8 cellular contexts compared by ENCODE assay signal in the genomic region with DNA sequence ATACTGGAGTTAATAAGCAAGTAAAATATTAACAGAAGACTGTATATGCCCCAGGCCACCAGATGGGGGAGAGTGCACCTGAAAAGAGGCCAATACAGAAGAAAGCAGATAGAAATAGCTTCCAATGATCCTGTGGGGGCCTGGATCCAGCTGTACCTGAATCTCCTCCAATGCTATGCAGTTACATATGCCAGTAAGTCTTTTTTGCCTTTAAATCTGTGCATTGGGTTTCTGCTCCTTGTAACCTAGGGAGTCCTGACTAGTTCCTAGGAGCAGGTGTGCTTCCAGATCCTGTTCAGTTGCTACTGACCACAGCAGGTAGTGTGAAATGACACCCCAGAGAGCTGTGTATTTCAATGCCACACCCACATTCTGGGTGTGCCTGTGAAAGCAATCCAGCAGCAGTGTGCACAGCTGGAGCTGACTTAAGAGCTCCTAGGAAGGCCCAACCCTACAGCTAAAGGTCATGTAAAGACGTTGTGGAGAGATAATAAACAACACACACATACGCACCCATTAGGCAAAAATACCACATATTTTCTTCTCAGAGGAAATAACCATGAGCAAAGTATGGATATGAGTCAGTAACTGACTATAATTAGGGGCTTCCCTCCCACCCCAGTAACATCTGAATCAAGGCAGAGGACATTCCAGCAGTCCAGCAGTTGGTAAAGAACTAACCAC.
A peak's percentile ranks its signal among the peaks of the same experiment; 100 is the strongest.
DNase-seq lines count a peak whose midpoint lies in the region; ATAC-seq and TF ChIP-seq lines count a peak whose summit lies in the region.
"Had no signal": no experiment of that assay in that cellular context is flagged by ENCODE, and none has a peak within 500 bp of the region (broad histone marks: within the 10 kb centered on the region; RNA-seq: fewer than 3 reads in every experiment).

No MANE protein-coding gene starts in this region.

- peak; percentile 63 for DNase-seq in GM06990 (ENCODE audit: extremely low read depth, insufficient read length)
- peak; percentile 44 for DNase-seq in iPS-NIHi11 (ENCODE audit: low spot score)
- DNase-seq in NCI-H446 (lab: John Stamatoyannopoulos, UW) = no peak
- DNase-seq in Ammon's horn (ENCODE audit: low spot score) = no peak

- H3K4me3 ChIP-seq in GM06990 (replicated peaks; ENCODE audit: low read depth, low read length) = peak overlapping the region; percentile 25; the same call in 1 of the 2 replicates
- H3K4me3 ChIP-seq: body of pancreas had no signal

- peak; percentile 56 for ATAC-seq in GM19324 (IDR thresholded peaks at IDR 0.05; ENCODE audit: low FRiP score, unreplicated experiment)
- peak; percentile 89 for ATAC-seq in HG03159 (IDR thresholded peaks at IDR 0.05; ENCODE audit: unreplicated experiment)
- ATAC-seq: body of pancreas had no signal

- peak overlapping the region; percentile 53 for H3K4me3 Mint-ChIP-seq in T-helper 1 cell treated with Interleukin-12 subunit alpha and Interleukin-12 subunit beta and Interleukin-4 antibody, amounts not matched to agents 30 μg/mL and 1 μg/mL, for 36 hours

- H3K36me3 ChIP-seq in GM06990 (ENCODE audit: control insufficient read depth, insufficient read depth, low read length) = no peaks in the 10 kb centered on the region

- H3K36me3 Mint-ChIP-seq in T-helper 1 cell treated with Interleukin-12 subunit alpha and Interleukin-12 subunit beta and Interleukin-4 antibody, amounts not matched to agents 30 μg/mL and 1 μg/mL, for 36 hours (ENCODE audit: low read depth) = peaks cover 11% of the 10 kb centered on the region

- no peaks in the 10 kb centered on the region for H3K27me3 ChIP-seq in GM06990 (replicated peaks; ENCODE audit: control insufficient read depth, insufficient read depth, low read length)
- H3K27me3 ChIP-seq: body of pancreas had no signal

- peak overlapping the region; percentile 85 for H3K27ac Mint-ChIP-seq in T-helper 1 cell treated with Interleukin-12 subunit alpha and Interleukin-12 subunit beta and Interleukin-4 antibody, amounts not matched to agents 30 μg/mL and 1 μg/mL, for 36 hours

- H3K4me1 Mint-ChIP-seq in T-helper 1 cell treated with Interleukin-12 subunit alpha and Interleukin-12 subunit beta and Interleukin-4 antibody, amounts not matched to agents 30 μg/mL and 1 μg/mL, for 36 hours (ENCODE audit: low read depth) = peaks cover 51% of the 10 kb centered on the region

- peak; percentile 33 for TF ChIP-seq CTCF in GM06990 (IDR thresholded peaks at IDR 0.05; ENCODE audit: insufficient read depth, low read length, poor library complexity, severe bottlenecking)

- H3K9me3 Mint-ChIP-seq in T-helper 1 cell treated with Interleukin-12 subunit alpha and Interleukin-12 subunit beta and Interleukin-4 antibody, amounts not matched to agents 30 μg/mL and 1 μg/mL, for 36 hours = peaks cover 22% of the 10 kb centered on the region

- H3K27me3 Mint-ChIP-seq in T-helper 1 cell treated with Interleukin-12 subunit alpha and Interleukin-12 subunit beta and Interleukin-4 antibody, amounts not matched to agents 30 μg/mL and 1 μg/mL, for 36 hours (ENCODE audit: low read depth) = no peaks in the 10 kb centered on the region

Comparison
In these comparisons a context has a peak if more than half of its experiments do, and no peak if none do; other contexts are left out.
1. DNase-seq: peak in GM06990 (single experiment) and iPS-NIHi11 (single experiment); none in NCI-H446 (0 of 2) and Ammon's horn (single experiment).